In the genomic region with DNA sequence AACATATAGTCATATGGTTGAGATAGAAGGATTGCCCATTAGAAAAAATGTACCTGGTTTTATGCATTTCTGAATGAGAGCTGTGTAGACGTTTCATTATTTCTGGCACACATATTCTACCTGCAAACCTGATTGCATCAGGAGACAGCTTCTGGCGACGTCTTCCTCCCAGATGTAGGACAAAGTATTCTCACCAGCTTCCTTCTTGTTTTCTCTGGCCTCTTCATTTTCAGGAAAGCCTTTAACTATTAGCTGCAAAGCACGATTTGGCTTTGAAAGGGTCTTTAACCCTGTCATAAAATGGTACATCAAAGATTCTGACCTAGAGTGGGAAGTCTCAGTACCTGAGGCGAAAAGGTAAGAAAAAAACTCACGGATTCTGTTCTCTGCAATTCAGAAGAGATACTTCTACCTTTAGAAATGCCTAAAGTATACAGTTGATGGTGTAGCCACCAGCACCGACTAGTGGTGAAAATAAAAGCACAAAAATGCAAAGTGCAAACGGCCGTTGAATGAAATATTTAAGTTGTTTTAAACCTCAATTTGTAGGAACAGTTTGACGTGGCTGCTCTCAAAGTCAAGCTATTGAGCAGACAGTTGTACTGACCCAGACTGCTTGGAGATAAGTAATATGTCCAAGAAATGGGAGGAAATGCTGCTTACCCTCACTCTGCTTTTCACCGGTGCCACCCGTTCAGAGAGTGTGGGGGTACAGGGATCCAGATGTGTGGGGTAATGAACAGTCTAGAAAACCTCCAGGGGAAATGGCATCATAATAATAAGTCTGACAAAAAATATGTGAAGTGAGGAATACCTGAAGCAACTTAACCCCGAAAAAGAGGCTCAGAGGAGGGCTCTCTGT, we compare ENCODE assay signal across 8 cellular contexts. TPM values are rescaled to one million over a fixed set of nuclear protein-coding genes. Genes with fewer than 3 reads are reported as not detected.
A peak's percentile ranks its signal among the peaks of the same experiment; 100 is the strongest.
DNase-seq lines count a peak whose midpoint lies in the region; ATAC-seq and TF ChIP-seq lines count a peak whose summit lies in the region.

No MANE protein-coding gene starts in this region.

- DNase-seq in AG10803 (ENCODE audit: low read depth) (peak; percentile 17), endodermal cell (peak; percentile 63), nephron progenitor cell (peak; percentile 21), sciatic nerve (ENCODE audit: low spot score) (no peak), GM19240 (ENCODE audit: insufficient read length, low spot score) (no peak)
- peak; percentile 65 for DNase-seq in activated CD4-positive, alpha-beta T cell treated with anti-CD3 and anti-CD28 coated beads for 36 hours

- H3K4me3 Mint-ChIP-seq in activated CD4-positive, alpha-beta T cell treated with anti-CD3 and anti-CD28 coated beads for 36 hours, result no peak overlapping the region
- no peak overlapping the region for H3K4me3 Mint-ChIP-seq in endodermal cell
- H3K4me3 Mint-ChIP-seq in nephron progenitor cell, result no peak overlapping the region

- H3K27me3 Mint-ChIP-seq in activated CD4-positive, alpha-beta T cell treated with anti-CD3 and anti-CD28 coated beads for 36 hours, result no peaks in the 10 kb centered on the region
- H3K27me3 Mint-ChIP-seq in endodermal cell (ENCODE audit: insufficient read depth) (no peaks in the 10 kb centered on the region), nephron progenitor cell (ENCODE audit: low read depth, poor library complexity) (no peaks in the 10 kb centered on the region)

- 60% methylated on average over 12 to 13 of the region's 13 CpGs for WGBS in endodermal cell (ENCODE audit: insufficient coverage in 1 of 2, insufficient read length in 1 of 2), 2 experiments

- peaks cover 11% of the 10 kb centered on the region for H3K4me1 Mint-ChIP-seq in activated CD4-positive, alpha-beta T cell treated with anti-CD3 and anti-CD28 coated beads for 36 hours
- H3K4me1 Mint-ChIP-seq in endodermal cell (peaks cover 16% of the 10 kb centered on the region), nephron progenitor cell (no peaks in the 10 kb centered on the region)

- H3K4me1 ChIP-seq in endodermal cell (ENCODE audit: control insufficient read depth, insufficient read depth, low read length), result peaks cover 8% of the 10 kb centered on the region

- TF ChIP-seq EP300 in Ishikawa (IDR thresholded peaks at IDR 0.05; ENCODE audit: borderline replicate concordance), result no peak

- H3K27me3 ChIP-seq in endodermal cell (ENCODE audit: control insufficient read depth, insufficient read depth, low read length, poor library complexity, severe bottlenecking), result no peaks in the 10 kb centered on the region

- ATAC-seq in GM18868 (IDR thresholded peaks at IDR 0.05; ENCODE audit: unreplicated experiment) (peak; percentile 79), sciatic nerve (no peak)
- ATAC-seq in activated CD4-positive, alpha-beta T cell treated with anti-CD3 and anti-CD28 coated beads for 36 hours, result peak; percentile 84

- TF ChIP-seq RAD21 in Ishikawa (IDR thresholded peaks at IDR 0.05; ENCODE audit: low read depth), result peak; percentile 74

- H3K9me3 Mint-ChIP-seq in activated CD4-positive, alpha-beta T cell treated with anti-CD3 and anti-CD28 coated beads for 36 hours (ENCODE audit: low read depth), result no peaks in the 10 kb centered on the region
- H3K9me3 Mint-ChIP-seq in endodermal cell (no peaks in the 10 kb centered on the region), nephron progenitor cell (no peaks in the 10 kb centered on the region)

- POLR2A ChIA-PET in activated CD4-positive, alpha-beta T cell treated with anti-CD3 and anti-CD28 coated beads for 36 hours (lab: Charles Lee), result interaction anchor here (0.6 kb wide), 1 partner anchor 204 kb away, joined by 4 read pairs; no protein-coding TSS in a partner anchor

- no peaks in the 10 kb centered on the region for H3K36me3 ChIP-seq in endodermal cell (ENCODE audit: control insufficient read depth, insufficient read depth, low read length)

- CTCF ChIA-PET in activated CD4-positive, alpha-beta T cell treated with anti-CD3 and anti-CD28 coated beads for 36 hours (lab: Charles Lee), result interaction anchor here (0.6 to 2.9 kb wide), 53 partner anchors 9 to 1316 kb away, joined by 3 to 29 read pairs (median 4); partner anchors contain the start of gene IL18R1

- no peaks in the 10 kb centered on the region for H3K9me3 ChIP-seq in endodermal cell (ENCODE audit: control insufficient read depth, low read length)

- no peak overlapping the region for H3K27ac ChIP-seq in endodermal cell (ENCODE audit: low read depth, low read length)

- no peaks in the 10 kb centered on the region for H3K36me3 Mint-ChIP-seq in activated CD4-positive, alpha-beta T cell treated with anti-CD3 and anti-CD28 coated beads for 36 hours (ENCODE audit: low read depth)
- no peaks in the 10 kb centered on the region for H3K36me3 Mint-ChIP-seq in endodermal cell (ENCODE audit: low read depth)
- no peaks in the 10 kb centered on the region for H3K36me3 Mint-ChIP-seq in nephron progenitor cell (ENCODE audit: low read depth)

- H3K4me3 ChIP-seq in AG10803 (ENCODE audit: low read length) (no peak overlapping the region), endodermal cell (ENCODE audit: low read length) (no peak overlapping the region)

- no peak overlapping the region for H3K9ac ChIP-seq in endodermal cell (ENCODE audit: extremely low read depth, low read length, poor library complexity, severe bottlenecking)

- TF ChIP-seq CTCF in AG10803 (conservative IDR thresholded peaks at IDR 0.05; ENCODE audit: low read length) (peak; percentile 71), endodermal cell (conservative IDR thresholded peaks at IDR 0.05) (peak; percentile 89), nephron progenitor cell (IDR thresholded peaks at IDR 0.05) (peak; percentile 74)

- intact Hi-C loops in activated CD4-positive, alpha-beta T cell treated with anti-CD3 and anti-CD28 coated beads for 36 hours (cut with DNase I, micrococcal nuclease), result loop anchor here (1.0 to 5.0 kb wide), 10 partner anchors 86 to 559 kb away; partner anchors contain the start of gene IL1RL2 (in 1 of the 2)
- intact Hi-C loops in sciatic nerve (cut with DNase I), result no loop called here

- H3K27ac Mint-ChIP-seq in activated CD4-positive, alpha-beta T cell treated with anti-CD3 and anti-CD28 coated beads for 36 hours, result peak overlapping the region; percentile 56
- H3K27ac Mint-ChIP-seq in endodermal cell (no peak overlapping the region), nephron progenitor cell (no peak overlapping the region)

TF ChIP-seq in Ishikawa, 13 proteins besides CTCF, POLR2A, EP300 and RAD21:
- no peak for TF ChIP-seq CREB1 (IDR thresholded peaks at IDR 0.05; ENCODE audit: low read depth)
- TF ChIP-seq TAF1 (IDR thresholded peaks at IDR 0.05; ENCODE audit: low read depth), result no peak
- TF ChIP-seq, protein P1, sequence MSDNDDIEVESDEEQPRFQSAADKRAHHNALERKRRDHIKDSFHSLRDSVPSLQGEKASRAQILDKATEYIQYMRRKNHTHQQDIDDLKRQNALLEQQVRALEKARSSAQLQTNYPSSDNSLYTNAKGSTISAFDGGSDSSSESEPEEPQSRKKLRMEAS (IDR thresholded peaks at IDR 0.05), result no peak
- TF ChIP-seq TEAD4 (IDR thresholded peaks at IDR 0.05), result 0 out of 2 replicates have a peak, but pooled peaks have one; percentile 32
- TF ChIP-seq ZBTB7A (IDR thresholded peaks at IDR 0.05; ENCODE audit: low read depth), result no peak
- TF ChIP-seq CEBPB (IDR thresholded peaks at IDR 0.05), result no peak

RNA-seq across cellular contexts. Expression of gene IL18RAP, which starts 20.2 kb away (rescaled TPM):
- total RNA-seq in activated CD4-positive, alpha-beta T cell treated with anti-CD3 and anti-CD28 coated beads for 36 hours, result 1 to 10 TPM; 6.8 to 7.4 TPM
- total RNA-seq in endodermal cell, result under 1 TPM in 1 of 2 donors, not detected in 1; 0.11 TPM
- polyA plus RNA-seq in endodermal cell (2013, experiment 1 of 2), result not detected
- not detected for polyA plus RNA-seq in endodermal cell (2013, experiment 2 of 2)
- total RNA-seq in sciatic nerve, result 3.0 TPM

RNA-seq across cellular contexts. Expression of gene SLC9A4, which starts 29.8 kb away (rescaled TPM):
- total RNA-seq in activated CD4-positive, alpha-beta T cell treated with anti-CD3 and anti-CD28 coated beads for 36 hours, result under 1 TPM in 1 of 2 experiments, not detected in 1; 0.11 TPM
- under 1 TPM in 1 of 2 donors, not detected in 1; 0.07 TPM for total RNA-seq in endodermal cell
- polyA plus RNA-seq in endodermal cell (2013, experiment 1 of 2), result not detected
- not detected for polyA plus RNA-seq in endodermal cell (2013, experiment 2 of 2)
- not detected for total RNA-seq in sciatic nerve

Comparison
In these comparisons a context has a peak if more than half of its experiments do, and no peak if none do; other contexts are left out.
1. DNase-seq: peak in AG10803 (single experiment), activated CD4-positive, alpha-beta T cell treated with anti-CD3 and anti-CD28 coated beads for 36 hours (single experiment), endodermal cell (single experiment) and nephron progenitor cell (single experiment); none in sciatic nerve (single experiment) and GM19240 (single experiment).
2. Peak in every context shown above with its lines, with median percentiles within 50 percentile points of each other: CTCF ChIP-seq.